23 cellular contexts compared by ENCODE assay signal in the genomic region with DNA sequence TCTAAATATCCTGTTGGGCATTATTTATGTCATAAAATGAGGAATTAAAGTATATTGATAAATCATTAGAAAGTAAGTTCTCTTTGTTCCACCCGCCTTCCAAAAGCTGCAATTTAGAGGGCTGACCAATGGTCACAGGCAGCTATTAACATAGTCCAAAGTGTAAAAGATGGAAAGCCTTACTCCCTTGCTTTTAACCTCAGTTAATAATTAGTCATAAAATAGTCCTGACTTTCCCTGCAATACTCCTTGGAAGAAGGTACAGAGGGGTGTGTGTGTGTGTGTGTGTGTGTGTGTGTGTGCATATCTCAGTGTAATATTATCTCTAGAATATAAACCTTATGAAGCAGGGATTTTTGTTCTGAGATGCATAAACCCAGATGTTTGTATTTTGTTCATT.
"Had no signal": no experiment of that assay in that cellular context is flagged by ENCODE, and none has a peak within 500 bp of the region (broad histone marks: within the 10 kb centered on the region; RNA-seq: fewer than 3 reads in every experiment).

No MANE protein-coding gene starts in this region.

- FAIRE-seq: colon, islet of Langerhans had no signal

- DNase-seq: cerebellar nuclear complex; effector memory CD8-positive, alpha-beta T cell; erythroblast; foreskin keratinocyte; head of caudate nucleus; hypothalamus; left ventricle myocardium superior; mesendoderm; naive thymus-derived CD4-positive, alpha-beta T cell; posterior cingulate gyrus; stimulated activated CD4-positive, alpha-beta T cell treated with anti-CD3 and anti-CD28 coated beads, Interleukin-2, amount 100 ng/mL, for 48 hours; stimulated activated CD8-positive, alpha-beta memory T cell treated with anti-CD3 and anti-CD28 coated beads, Interleukin-4, amount 100 ng/mL, for 48 hours; stimulated activated naive CD8-positive, alpha-beta T cell treated with anti-CD3 and anti-CD28 coated beads, Interleukin-15, Interleukin-2, amounts not matched to agents 100 U/mL and 50 U/mL, for 24 hours; thyroid gland; upper lobe of left lung; uterus had no signal

- ATAC-seq: effector memory CD8-positive, alpha-beta T cell; foreskin keratinocyte; left ventricle myocardium superior; naive thymus-derived CD4-positive, alpha-beta T cell; stimulated activated effector memory CD8-positive, alpha-beta T cell treated with anti-CD3 and anti-CD28 coated beads, Interleukin-12 subunit alpha, Interleukin-12 subunit beta, amount 100 ng/mL, for 72 hours; stimulated activated naive CD8-positive, alpha-beta T cell treated with anti-CD3 and anti-CD28 coated beads, Interleukin-15, Interleukin-2, amounts not matched to agents 100 U/mL and 50 U/mL, for 24 hours had no signal

- H3K4me3 ChIP-seq: right atrium auricular region, smooth muscle cell, suprapubic skin, thyroid gland, upper lobe of left lung, uterus had no signal

- H3K36me3 ChIP-seq: neutrophil, right atrium auricular region, suprapubic skin, thyroid gland, upper lobe of left lung, uterus had no signal

- H3K9me3 ChIP-seq: neutrophil, right atrium auricular region, suprapubic skin, thyroid gland, upper lobe of left lung, uterus had no signal

- H3K27me3 ChIP-seq: foreskin keratinocyte, neutrophil, right atrium auricular region, suprapubic skin, thyroid gland, upper lobe of left lung, uterus had no signal

- H3K4me1 ChIP-seq: foreskin keratinocyte, right atrium auricular region, suprapubic skin, thyroid gland, upper lobe of left lung, uterus had no signal

- H3K27ac ChIP-seq: foreskin keratinocyte, neutrophil, right atrium auricular region, suprapubic skin, thyroid gland, upper lobe of left lung, uterus had no signal
